6 cellular contexts compared by ENCODE assay signal in the genomic region with DNA sequence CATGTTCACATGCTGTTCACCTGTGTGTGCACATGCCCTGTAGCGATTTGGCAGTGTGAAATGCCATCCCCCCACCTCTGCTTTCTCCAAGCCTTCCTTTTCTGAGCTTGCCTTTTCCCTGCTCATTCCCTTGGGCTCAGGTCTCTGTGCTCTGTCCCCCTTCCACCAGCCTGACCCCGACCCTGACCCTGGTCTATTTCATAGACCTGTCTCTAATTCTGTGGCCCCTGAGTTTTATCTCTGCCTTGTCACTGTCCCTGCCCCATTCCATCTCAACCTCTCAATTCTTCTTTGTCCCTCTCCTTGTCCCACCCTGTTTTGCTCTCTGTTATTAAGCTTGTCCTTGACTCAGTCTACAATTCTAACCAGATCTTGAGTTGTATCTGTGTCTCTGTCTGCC. TPM values are rescaled to one million over a fixed set of nuclear protein-coding genes. Genes with fewer than 3 reads are reported as not detected.
DNase-seq lines count a peak whose midpoint lies in the region; ATAC-seq and TF ChIP-seq lines count a peak whose summit lies in the region.

No MANE protein-coding gene starts in this region.

- H3K4me1 ChIP-seq in thyroid gland: peaks cover 8 to 18% of the 10 kb centered on the region in 2 donors

- H3K27ac Mint-ChIP-seq in activated T-cell treated with anti-CD3 and anti-CD28 coated beads, Interleukin-2, amount 50 U/mL, for 72 hours: peak overlapping the region; percentile 77
- H3K27ac Mint-ChIP-seq in glutamatergic neuron (ENCODE audit: unreplicated experiment): peak overlapping the region; percentile 40

- no peaks in the 10 kb centered on the region for H3K36me3 ChIP-seq in thyroid gland

- H3K27ac ChIP-seq in thyroid gland: peak overlapping the region; percentile 48 to 70 (median 63)

- DNase-seq in activated T-cell treated with anti-CD3 and anti-CD28 coated beads, Interleukin-2, amount 50 U/mL, for 72 hours: no peak
- no peak for DNase-seq in activated T-cell treated with anti-CD3 and anti-CD28 coated beads, Interleukin-2, amount 50 U/mL, for 48 hours
- DNase-seq in glutamatergic neuron (no peak), thyroid gland (no peak), ACHN (no peak), AML-193 (lab: John Stamatoyannopoulos, UW) (no peak)

- intact Hi-C loops in thyroid gland (cut with DNase I): no loop called here

- H3K27me3 ChIP-seq in thyroid gland: no peaks in the 10 kb centered on the region

- H3K36me3 Mint-ChIP-seq in activated T-cell treated with anti-CD3 and anti-CD28 coated beads, Interleukin-2, amount 50 U/mL, for 72 hours (ENCODE audit: insufficient read depth in 2 of 2): no peaks in the 10 kb centered on the region
- H3K36me3 Mint-ChIP-seq in glutamatergic neuron (ENCODE audit: unreplicated experiment): no peaks in the 10 kb centered on the region

- no peaks in the 10 kb centered on the region for H3K9me3 Mint-ChIP-seq in activated T-cell treated with anti-CD3 and anti-CD28 coated beads, Interleukin-2, amount 50 U/mL, for 72 hours
- no peaks in the 10 kb centered on the region for H3K9me3 Mint-ChIP-seq in glutamatergic neuron (ENCODE audit: unreplicated experiment)

- in situ Hi-C loops in ACHN (cut with HindIII; ENCODE audit: low pct_ligation_motif_present, low pct_unique_long_range_greater_than_20kb, low sequenced_read_pairs): no loop called here

- TF ChIP-seq POLR2A in thyroid gland (IDR thresholded peaks at IDR 0.05): no peak

- peaks cover 24% of the 10 kb centered on the region for H3K4me1 Mint-ChIP-seq in activated T-cell treated with anti-CD3 and anti-CD28 coated beads, Interleukin-2, amount 50 U/mL, for 72 hours (ENCODE audit: low read depth)
- peaks cover 4% of the 10 kb centered on the region for H3K4me1 Mint-ChIP-seq in glutamatergic neuron (ENCODE audit: low read depth, unreplicated experiment)

- no peaks in the 10 kb centered on the region for H3K27me3 Mint-ChIP-seq in activated T-cell treated with anti-CD3 and anti-CD28 coated beads, Interleukin-2, amount 50 U/mL, for 72 hours (ENCODE audit: low read depth)
- H3K27me3 Mint-ChIP-seq in glutamatergic neuron (ENCODE audit: unreplicated experiment): no peaks in the 10 kb centered on the region

- H3K9me3 ChIP-seq in thyroid gland: no peaks in the 10 kb centered on the region

- WGBS in thyroid gland, 2 donors: 57 to 81% methylated on average over 2 of the region's 2 CpGs

- peak overlapping the region; percentile 52 to 64 for H3K4me3 Mint-ChIP-seq in activated T-cell treated with anti-CD3 and anti-CD28 coated beads, Interleukin-2, amount 50 U/mL, for 72 hours
- H3K4me3 Mint-ChIP-seq in glutamatergic neuron (ENCODE audit: unreplicated experiment): peak overlapping the region; percentile 68

- TF ChIP-seq CTCF in glutamatergic neuron (IDR thresholded peaks at IDR 0.05; ENCODE audit: partially characterized antibody, unreplicated experiment) (no peak), thyroid gland (IDR thresholded peaks at IDR 0.05) (no peak)

- no peak for ATAC-seq in activated T-cell treated with anti-CD3 and anti-CD28 coated beads, Interleukin-2, amount 50 U/mL, for 72 hours (replicated peaks in 1 of 2)

- H3K4me3 ChIP-seq in thyroid gland (replicated peaks in 1 of 3): peak overlapping the region in 1 of 3 donors; percentile 35

RNA-seq across cellular contexts. Expression of gene ARAP3, which starts 0.7 kb away (rescaled TPM):
- total RNA-seq in activated T-cell treated with anti-CD3 and anti-CD28 coated beads, Interleukin-2, amount 50 U/mL, for 72 hours: 1 to 10 TPM; 3.2 to 4.1 TPM
- total RNA-seq in glutamatergic neuron (ENCODE audit: unreplicated experiment) (8.6 TPM), thyroid gland (10 to 100 TPM in 1 of 4 donors, 1 to 10 TPM in 3; 5.4 to 11.7 (median 8.3) TPM)

RNA-seq across cellular contexts. Expression of gene FCHSD1, which starts 30.1 kb away (rescaled TPM):
- 10 to 100 TPM; 54.1 to 61.1 TPM for total RNA-seq in activated T-cell treated with anti-CD3 and anti-CD28 coated beads, Interleukin-2, amount 50 U/mL, for 72 hours
- 25.8 TPM for total RNA-seq in glutamatergic neuron (ENCODE audit: unreplicated experiment)
- total RNA-seq in thyroid gland: 10 to 100 TPM; 15.2 to 28.3 (median 22.7) TPM

RNA-seq across cellular contexts. Expression of gene RELL2, which starts 44.5 kb away (rescaled TPM):
- total RNA-seq in activated T-cell treated with anti-CD3 and anti-CD28 coated beads, Interleukin-2, amount 50 U/mL, for 72 hours: 10 to 100 TPM; 14.6 to 19.5 TPM
- 12.6 TPM for total RNA-seq in glutamatergic neuron (ENCODE audit: unreplicated experiment)
- 1 to 10 TPM; 2.4 to 5.7 (median 4.6) TPM for total RNA-seq in thyroid gland

RNA-seq across cellular contexts. Expression of gene HDAC3, which starts 44.6 kb away (rescaled TPM):
- 10 to 100 TPM; 64.1 to 69.2 TPM for total RNA-seq in activated T-cell treated with anti-CD3 and anti-CD28 coated beads, Interleukin-2, amount 50 U/mL, for 72 hours
- 81.8 TPM for total RNA-seq in glutamatergic neuron (ENCODE audit: unreplicated experiment)
- 10 to 100 TPM; 44.2 to 62.7 (median 54.6) TPM for total RNA-seq in thyroid gland
